13 cellular contexts compared by ENCODE assay signal in genomic region chr6:44192428-44193041, GRCh38. TPM values are rescaled to one million over a fixed set of nuclear protein-coding genes. Genes with fewer than 3 reads are reported as not detected.
A peak's percentile ranks its signal among the peaks of the same experiment; 100 is the strongest.
DNase-seq lines count a peak whose midpoint lies in the region; ATAC-seq and TF ChIP-seq lines count a peak whose summit lies in the region.
"Had no signal": no experiment of that assay in that cellular context is flagged by ENCODE, and none has a peak within 500 bp of the region (broad histone marks: within the 10 kb centered on the region; RNA-seq: fewer than 3 reads in every experiment).

No MANE protein-coding gene starts in this region.

- no peak for TF ChIP-seq CTCF in right atrium auricular region (IDR thresholded peaks at IDR 0.05)
- TF ChIP-seq CTCF in right lobe of liver (IDR thresholded peaks at IDR 0.05) = no peak

- peaks cover 0 to 4% of the 10 kb centered on the region in 2 donors for H3K4me1 ChIP-seq in right atrium auricular region
- H3K4me1 ChIP-seq in right lobe of liver = no peaks in the 10 kb centered on the region
- no peaks in the 10 kb centered on the region for H3K4me1 ChIP-seq in aorta (ENCODE audit: control insufficient read depth in 1 of 2, insufficient read depth in 2 of 2, low read length in 2 of 2)

- H3K4me1 Mint-ChIP-seq in dendritic cell treated with granulocyte-macrophage colony-stimulating factor and Interleukin-4, amounts not matched to agents 40 ng/mL and 50 ng/mL, for 4 days (ENCODE audit: low read depth) = peaks cover 11% of the 10 kb centered on the region
- H3K4me1 Mint-ChIP-seq: activated B cell treated with CpG ODN at 0.5 μM for 24 hours; activated T-helper 17 cell treated with anti-CD3 and anti-CD28 coated beads, Interleukin-2, amount 50 U/mL, for 72 hours had no signal

- ATAC-seq in Right ventricle myocardium inferior (peak; percentile 39), right lobe of liver (peak; percentile 43 to 64 (median 58)), aorta (ENCODE audit: low FRiP score) (peak; percentile 33)
- ATAC-seq: activated T-helper 17 cell treated with anti-CD3 and anti-CD28 coated beads, Interleukin-2, amount 50 U/mL, for 72 hours; Panc1 had no signal

- intact Hi-C loops in Right ventricle myocardium inferior (cut with DNase I) = no loop called here
- intact Hi-C loops in dendritic cell treated with granulocyte-macrophage colony-stimulating factor and Interleukin-4, amounts not matched to agents 40 ng/mL and 50 ng/mL, for 4 days (cut with micrococcal nuclease) = no loop called here
- intact Hi-C loops in right lobe of liver (cut with DNase I) = no loop called here
- intact Hi-C loops in aorta (cut with DNase I) = no loop called here

- H3K27ac ChIP-seq in right atrium auricular region (no peak overlapping the region), right lobe of liver (no peak overlapping the region), aorta (ENCODE audit: low read depth in 1 of 2, low read length in 2 of 2) (no peak overlapping the region)

- peaks cover 8% of the 10 kb centered on the region for H3K27me3 Mint-ChIP-seq in dendritic cell treated with granulocyte-macrophage colony-stimulating factor and Interleukin-4, amounts not matched to agents 40 ng/mL and 50 ng/mL, for 4 days

- H3K4me3 ChIP-seq in right atrium auricular region (peak overlapping the region in 1 of 2 donors; percentile 12), right lobe of liver (no peak overlapping the region), aorta (ENCODE audit: low read length in 2 of 2) (no peak overlapping the region)
- H3K4me3 ChIP-seq: smooth muscle cell had no signal

- H3K36me3 ChIP-seq in right atrium auricular region (no peaks in the 10 kb centered on the region), right lobe of liver (no peaks in the 10 kb centered on the region), aorta (ENCODE audit: control insufficient read depth in 1 of 2, insufficient read depth in 2 of 2, low read length in 1 of 2) (no peaks in the 10 kb centered on the region)

- H3K4me3 Mint-ChIP-seq in dendritic cell treated with granulocyte-macrophage colony-stimulating factor and Interleukin-4, amounts not matched to agents 40 ng/mL and 50 ng/mL, for 4 days = peak overlapping the region; percentile 63
- H3K4me3 Mint-ChIP-seq: activated B cell treated with CpG ODN at 0.5 μM for 24 hours; activated T-helper 17 cell treated with anti-CD3 and anti-CD28 coated beads, Interleukin-2, amount 50 U/mL, for 72 hours had no signal

- 60% methylated on average over 5 of the region's 10 CpGs for WGBS in right lobe of liver (ENCODE audit: insufficient coverage, low coverage, low lambda C conversion rate, missing lambda C conversion rate)
- 53 to 58% methylated on average over 10 of the region's 10 CpGs for WGBS in aorta, 2 donors

- H3K36me3 Mint-ChIP-seq in dendritic cell treated with granulocyte-macrophage colony-stimulating factor and Interleukin-4, amounts not matched to agents 40 ng/mL and 50 ng/mL, for 4 days (ENCODE audit: low read depth) = no peaks in the 10 kb centered on the region

- H3K27me3 ChIP-seq in right atrium auricular region (no peaks in the 10 kb centered on the region), right lobe of liver (no peaks in the 10 kb centered on the region), aorta (ENCODE audit: control insufficient read depth in 1 of 2, insufficient read depth in 2 of 2, low read length in 1 of 2) (no peaks in the 10 kb centered on the region)

- DNase-seq in Right ventricle myocardium inferior (ENCODE audit: missing footprints) (no peak), right atrium auricular region (ENCODE audit: low spot score) (no peak), right lobe of liver (no peak), aorta (peak in 1 of 2 donors; percentile 35), NCI-H2107 treated with DMSO at 0.1 percent for 48 hours (lab: John Stamatoyannopoulos, UW; ENCODE audit: unreplicated experiment) (no peak), occipital lobe (lab: John Stamatoyannopoulos, UW) (no peak)
- no peak for DNase-seq in activated CD4-positive, alpha-beta T cell treated with anti-CD3 and anti-CD28 coated beads, Interleukin-2, amount 50 U/mL, for 1 hour
- DNase-seq: activated B cell treated with CpG ODN at 0.5 μM for 24 hours, NCI-H1417 treated with DMSO at 0.1 percent for 48 hours had no signal

- H3K9me3 ChIP-seq in right atrium auricular region = no peaks in the 10 kb centered on the region
- no peaks in the 10 kb centered on the region for H3K9me3 ChIP-seq in right lobe of liver
- H3K9me3 ChIP-seq in aorta (ENCODE audit: control insufficient read depth, low read length) = no peaks in the 10 kb centered on the region

- H3K9me3 Mint-ChIP-seq in dendritic cell treated with granulocyte-macrophage colony-stimulating factor and Interleukin-4, amounts not matched to agents 40 ng/mL and 50 ng/mL, for 4 days = no peaks in the 10 kb centered on the region
- H3K9me3 Mint-ChIP-seq: activated B cell treated with CpG ODN at 0.5 μM for 24 hours; activated T-helper 17 cell treated with anti-CD3 and anti-CD28 coated beads, Interleukin-2, amount 50 U/mL, for 72 hours had no signal

- TF ChIP-seq POLR2A in right lobe of liver (IDR thresholded peaks at IDR 0.05) = no peak

- H3K27ac Mint-ChIP-seq in dendritic cell treated with granulocyte-macrophage colony-stimulating factor and Interleukin-4, amounts not matched to agents 40 ng/mL and 50 ng/mL, for 4 days = peak overlapping the region; percentile 35
- H3K27ac Mint-ChIP-seq: activated B cell treated with CpG ODN at 0.5 μM for 24 hours; activated T-helper 17 cell treated with anti-CD3 and anti-CD28 coated beads, Interleukin-2, amount 50 U/mL, for 72 hours had no signal

RNA-seq across cellular contexts. Expression of gene MYMX, which starts 24.2 kb away (rescaled TPM):
- total RNA-seq in Right ventricle myocardium inferior = not detected
- not detected for total RNA-seq in right atrium auricular region
- not detected for total RNA-seq in right lobe of liver
- 1 to 10 TPM in 1 of 2 donors, not detected in 1; 1.6 TPM for total RNA-seq in aorta
- polyA plus RNA-seq in aorta = 1 to 10 TPM in 1 of 2 donors, not detected in 1; 1.3 TPM
- total RNA-seq in occipital lobe = not detected
- total RNA-seq: activated B cell treated with CpG ODN at 0.5 μM for 24 hours; activated T-helper 17 cell treated with anti-CD3 and anti-CD28 coated beads, Interleukin-2, amount 50 U/mL, for 72 hours; smooth muscle cell had no signal
- polyA plus RNA-seq: smooth muscle cell had no signal

RNA-seq across cellular contexts. Expression of gene SLC29A1, which starts 30.9 kb away (rescaled TPM):
- total RNA-seq in Right ventricle myocardium inferior = 170 TPM
- total RNA-seq in right atrium auricular region = 100 to 1,000 TPM; 105 to 256 TPM
- total RNA-seq in right lobe of liver = 10 to 100 TPM; 27.4 to 51.3 (median 31.4) TPM
- total RNA-seq in aorta = 100 to 1,000 TPM; 121 to 142 TPM
- polyA plus RNA-seq in aorta = 100 to 1,000 TPM in 1 of 2 donors, 10 to 100 TPM in 1; 38.3 to 120 TPM
- 5.5 TPM for total RNA-seq in occipital lobe

RNA-seq across cellular contexts. Expression of gene CAPN11, which starts 33.9 kb away (rescaled TPM):
- 0.27 TPM for total RNA-seq in Right ventricle myocardium inferior
- total RNA-seq in right atrium auricular region = under 1 TPM; 0.16 to 0.44 TPM
- total RNA-seq in right lobe of liver = under 1 TPM in 2 of 6 experiments, not detected in 4; 0.22 to 0.31 TPM
- total RNA-seq in aorta = 1 to 10 TPM in 1 of 2 donors, under 1 TPM in 1; 0.81 to 2.2 TPM
- polyA plus RNA-seq in aorta = under 1 TPM in 1 of 2 donors, not detected in 1; 0.46 TPM
- not detected for total RNA-seq in occipital lobe
- total RNA-seq: activated B cell treated with CpG ODN at 0.5 μM for 24 hours, smooth muscle cell had no signal

RNA-seq across cellular contexts. Expression of gene HSP90AB1, which starts 54.4 kb away (rescaled TPM):
- total RNA-seq in Right ventricle myocardium inferior = 867 TPM
- 100 to 1,000 TPM; 716 to 772 TPM for total RNA-seq in right atrium auricular region
- 100 to 1,000 TPM; 183 to 566 (median 345) TPM for total RNA-seq in right lobe of liver
- 100 to 1,000 TPM; 490 to 636 TPM for total RNA-seq in aorta
- 100 to 1,000 TPM; 385 to 391 TPM for polyA plus RNA-seq in aorta
- total RNA-seq in occipital lobe = 440 TPM
